In the genomic region with DNA sequence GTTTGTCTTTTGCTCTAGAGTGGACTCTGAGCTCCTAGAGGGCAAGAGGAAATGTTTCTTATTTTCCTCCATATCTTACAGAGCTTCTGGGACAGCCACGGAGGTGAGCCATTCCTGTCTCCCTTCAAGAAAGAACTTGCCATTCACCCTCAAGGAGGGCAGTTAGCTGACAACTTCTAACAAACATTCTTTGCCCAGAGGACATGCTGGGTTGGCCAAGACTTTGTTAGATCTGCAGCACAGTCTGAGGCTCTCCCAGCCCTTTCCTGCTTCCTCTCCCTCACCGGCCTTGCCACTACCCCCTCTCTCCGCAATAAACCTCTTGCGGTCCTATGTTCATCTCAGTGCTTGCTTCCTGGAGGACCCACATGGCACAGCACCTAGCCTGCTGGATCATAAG, we compare ENCODE assay signal across 1 cellular context.
TF ChIP-seq lines count a peak whose summit lies in the region.

No MANE protein-coding gene starts in this region.

TF ChIP-seq in H1, 55 proteins besides CTCF, POLR2A, EP300 and RAD21:
- no peak for TF ChIP-seq SP1 (IDR thresholded peaks at IDR 0.05; ENCODE audit: low read depth, low read length)
- TF ChIP-seq BACH1 (IDR thresholded peaks at IDR 0.05; ENCODE audit: low read length) = no peak
